27 cellular contexts compared by ENCODE assay signal in the genomic region with DNA sequence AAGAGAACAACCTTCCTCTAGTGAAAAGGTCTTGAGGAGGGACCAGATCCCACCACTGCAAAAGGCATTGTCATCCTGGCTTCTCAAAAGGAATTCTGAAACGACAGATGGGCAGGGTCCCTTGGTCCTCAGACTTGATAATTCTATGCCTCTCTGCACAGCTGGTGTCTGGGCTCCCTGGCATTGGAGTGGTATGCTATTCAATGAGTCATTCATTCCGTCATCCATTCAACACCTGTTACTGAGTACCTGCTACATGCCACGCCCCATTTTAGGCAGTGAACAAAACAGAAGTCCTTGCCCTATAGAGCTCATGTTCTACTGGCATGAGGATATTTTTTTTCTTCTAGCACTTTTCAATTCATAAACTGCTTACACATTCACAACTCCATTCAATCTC. TPM values are rescaled to one million over a fixed set of nuclear protein-coding genes. Genes with fewer than 3 reads are reported as not detected.
DNase-seq lines count a peak whose midpoint lies in the region; ATAC-seq and TF ChIP-seq lines count a peak whose summit lies in the region.
"Had no signal": no experiment of that assay in that cellular context is flagged by ENCODE, and none has a peak within 500 bp of the region (broad histone marks: within the 10 kb centered on the region; RNA-seq: fewer than 3 reads in every experiment).

No MANE protein-coding gene starts in this region.

- no peak overlapping the region for H4K91ac ChIP-seq in trophoblast cell (ENCODE audit: low read depth, low read length)

- no peak overlapping the region for H4K8ac ChIP-seq in trophoblast cell (ENCODE audit: low read depth, low read length)

- no peak overlapping the region for H2BK120ac ChIP-seq in trophoblast cell (ENCODE audit: insufficient read depth, low read length, poor library complexity)

- H3K4me3 ChIP-seq in lower lobe of right lung (no peak overlapping the region), trophoblast cell (ENCODE audit: low read depth, low read length) (no peak overlapping the region)
- H3K4me3 ChIP-seq: psoas muscle, skin epidermis, thyroid gland had no signal

- no peak for TF ChIP-seq CTCF in lower lobe of right lung (IDR thresholded peaks at IDR 0.05)

- H3K27ac ChIP-seq in lower lobe of right lung (no peak overlapping the region), trophoblast cell (ENCODE audit: low read depth, low read length) (no peak overlapping the region)
- H3K27ac ChIP-seq: neutrophil, psoas muscle, skin epidermis, thyroid gland had no signal

- no peak overlapping the region for H3K4me2 ChIP-seq in trophoblast cell (ENCODE audit: low read length)

- H2AFZ ChIP-seq in trophoblast cell (ENCODE audit: insufficient read depth, low read length, poor library complexity): no peak overlapping the region

- no peak overlapping the region for H3K9ac ChIP-seq in trophoblast cell (ENCODE audit: low read length)

- no peak overlapping the region for H3K14ac ChIP-seq in trophoblast cell (ENCODE audit: low read length)

- no peak overlapping the region for H3K4ac ChIP-seq in trophoblast cell (ENCODE audit: low read depth, low read length)

- H3K18ac ChIP-seq in trophoblast cell (ENCODE audit: low read length): no peak overlapping the region

- intact Hi-C loops in lower lobe of right lung (cut with DNase I): no loop called here

- H3K79me1 ChIP-seq in trophoblast cell (ENCODE audit: low read length): no peaks in the 10 kb centered on the region

- no peaks in the 10 kb centered on the region for H3K9me3 ChIP-seq in lower lobe of right lung
- H3K9me3 ChIP-seq in trophoblast cell (ENCODE audit: insufficient read depth, low read depth, low read length): no peaks in the 10 kb centered on the region
- H3K9me3 ChIP-seq: neutrophil, psoas muscle, thyroid gland had no signal

- no peak overlapping the region for H2BK5ac ChIP-seq in trophoblast cell (ENCODE audit: low read depth, low read length, poor library complexity)

- ATAC-seq in lower lobe of right lung: peak; percentile 58 to 67
- ATAC-seq: activated T-cell treated with anti-CD3 and anti-CD28 coated beads, Interleukin-2, amount 50 U/mL, for 72 hours; CD8-positive, alpha-beta T cell; left ventricle myocardium superior; PC-3; psoas muscle; T-cell had no signal

- H2AK5ac ChIP-seq in trophoblast cell (ENCODE audit: low read length): no peak overlapping the region

- H3K79me2 ChIP-seq in trophoblast cell (ENCODE audit: control insufficient read depth, insufficient read depth, low read length, poor library complexity): no peaks in the 10 kb centered on the region

- H4K12ac ChIP-seq in trophoblast cell (ENCODE audit: low read depth, low read length): no peak overlapping the region

- H3K36me3 ChIP-seq in lower lobe of right lung (no peaks in the 10 kb centered on the region), trophoblast cell (ENCODE audit: control insufficient read depth in 1 of 2, insufficient read depth in 2 of 2, low read length in 2 of 2) (no peaks in the 10 kb centered on the region)
- H3K36me3 ChIP-seq: neutrophil, thyroid gland had no signal

- H3K4me1 ChIP-seq in lower lobe of right lung (no peaks in the 10 kb centered on the region), trophoblast cell (ENCODE audit: control insufficient read depth in 1 of 2, insufficient read depth in 2 of 2, low read length in 2 of 2) (no peaks in the 10 kb centered on the region)
- H3K4me1 ChIP-seq: psoas muscle, thyroid gland had no signal

- no peaks in the 10 kb centered on the region for H3K27me3 ChIP-seq in lower lobe of right lung (ENCODE audit: low read depth)
- H3K27me3 ChIP-seq in trophoblast cell (ENCODE audit: insufficient read depth, low read length): no peaks in the 10 kb centered on the region
- H3K27me3 ChIP-seq: thyroid gland had no signal

- H2BK12ac ChIP-seq in trophoblast cell (ENCODE audit: low read length): no peak overlapping the region

- WGBS in trophoblast cell (ENCODE audit: extremely low coverage, insufficient coverage, insufficient read length): no CpG with 5 or more reads among the region's 3 CpGs

- no peak overlapping the region for H3K23ac ChIP-seq in trophoblast cell (ENCODE audit: low read length)

- DNase-seq in DMS153 treated with DMSO at 0.1 percent for 48 hours (lab: John Stamatoyannopoulos, UW; ENCODE audit: unreplicated experiment): peak; percentile 4
- peak; percentile 36 for DNase-seq in NCI-H187 treated with DMSO at 0.1 percent for 48 hours (lab: John Stamatoyannopoulos, UW)
- peak; percentile 81 for DNase-seq in NCI-H774 (lab: John Stamatoyannopoulos, UW)
- no peak for DNase-seq in lower lobe of right lung
- no peak for DNase-seq in trophoblast cell
- DNase-seq in iPS-NIHi7 (ENCODE audit: extremely low spot score): no peak
- DNase-seq in foreskin melanocyte: no peak
- DNase-seq: activated CD4-positive, alpha-beta T cell treated with anti-CD3 and anti-CD28 coated beads for 1 hour; activated naive CD4-positive, alpha-beta T cell treated with anti-CD3 and anti-CD28 coated beads, Interleukin-2, amount 10 ng/mL, durations not matched to agents 7 days and 5 days; activated T-cell treated with anti-CD3 and anti-CD28 coated beads, Interleukin-2, amount 50 U/mL, for 72 hours; anterior cingulate cortex; CD8-positive, alpha-beta T cell; effector CD4-positive, alpha-beta T cell; HCEC 1CT; left ventricle myocardium superior; PC-3; psoas muscle; SIG-M5; stimulated activated naive CD4-positive, alpha-beta T cell; T-cell; thyroid gland had no signal

RNA-seq across cellular contexts. Expression of a gene that starts 45.8 kb away (rescaled TPM):
- not detected for total RNA-seq in lower lobe of right lung
- polyA plus RNA-seq in trophoblast cell (2013): not detected in 2 replicates
- total RNA-seq: activated CD8-positive, alpha-beta memory T cell treated with anti-CD3 and anti-CD28 coated beads for 36 hours; activated T-cell treated with anti-CD3 and anti-CD28 coated beads, Interleukin-2, amount 50 U/mL, for 72 hours; CD8-positive, alpha-beta T cell; left ventricle myocardium superior; LHCN-M2; NCI-H460; PC-3; psoas muscle; T-cell had no signal
- polyA plus RNA-seq: esophagus, psoas muscle had no signal

Comparison
In these comparisons a context has a peak if more than half of its experiments do, and no peak if none do; other contexts are left out.
1. DNase-seq: peak in DMS153 treated with DMSO at 0.1 percent for 48 hours (single experiment), NCI-H187 treated with DMSO at 0.1 percent for 48 hours (single experiment) and NCI-H774 (single experiment); none in lower lobe of right lung (single experiment), trophoblast cell (0 of 2), iPS-NIHi7 (single experiment) and foreskin melanocyte (single experiment).